In genomic region chr1:13520985-13521384, GRCh38 we compare ENCODE assay signal across 10 cellular contexts. TPM values are rescaled to one million over a fixed set of nuclear protein-coding genes. Genes with fewer than 3 reads are reported as not detected.
"Had no signal": no experiment of that assay in that cellular context is flagged by ENCODE, and none has a peak within 500 bp of the region (broad histone marks: within the 10 kb centered on the region; RNA-seq: fewer than 3 reads in every experiment).

No MANE protein-coding gene starts in this region.

- H3K27ac ChIP-seq: HL-60 had no signal

- ATAC-seq: GM23338, HCT116, HepG2 had no signal

- H3K4me3 ChIP-seq: GM23338, HAP-1 had no signal

- H3K4me1 ChIP-seq: HAP-1 had no signal

- H3K27ac Mint-ChIP-seq: GM23338, HFFc6, IgD-negative memory B cell had no signal

- H3K36me3 ChIP-seq: HAP-1 had no signal

- H3K4me3 Mint-ChIP-seq: GM23338, HFFc6 had no signal

- DNase-seq: H7, HFFc6, KBM-7 had no signal

- H3K9me3 ChIP-seq: HAP-1 had no signal

- H3K4me1 Mint-ChIP-seq: GM23338 had no signal

RNA-seq across cellular contexts. Expression of gene LRRC38, which starts 7.2 kb away (rescaled TPM):
- total RNA-seq: H4, HepG2, HFFc6 had no signal
- polyA plus RNA-seq: GM23338, HepG2, IgD-negative memory B cell had no signal
